ENCODE assay signal across 17 cellular contexts in genomic region chr9:117245225-117245624, GRCh38.
"Had no signal": no experiment of that assay in that cellular context is flagged by ENCODE, and none has a peak within 500 bp of the region (broad histone marks: within the 10 kb centered on the region; RNA-seq: fewer than 3 reads in every experiment).

No MANE protein-coding gene starts in this region.

- DNase-seq: activated B cell treated with CpG ODN at 0.5 μM for 24 hours; activated CD4-positive, alpha-beta T cell treated with anti-CD3 and anti-CD28 coated beads for 36 hours; activated CD4-positive, alpha-beta T cell treated with anti-CD3 and anti-CD28 coated beads, Interleukin-2, amount 50 U/mL, for 48 hours; activated CD8-positive, alpha-beta memory T cell treated with anti-CD3 and anti-CD28 coated beads, Interleukin-2, amount 50 U/mL, for 48 hours; activated naive CD4-positive, alpha-beta T cell treated with anti-CD3 and anti-CD28 coated beads for 36 hours; activated naive CD8-positive, alpha-beta T cell treated with anti-CD3 and anti-CD28 coated beads, Interleukin-2, amount 10 ng/mL, durations not matched to agents 7 days and 5 days; activated T-cell treated with anti-CD3 and anti-CD28 coated beads, Interleukin-2, amount 50 U/mL, for 48 hours; amniotic stem cell; foreskin fibroblast; kidney; naive thymus-derived CD4-positive, alpha-beta T cell; sigmoid colon; stimulated activated CD4-positive, alpha-beta T cell treated with anti-CD3 and anti-CD28 coated beads, Interleukin-15, amount 100 ng/mL, for 24 hours; stomach had no signal

- H3K4me3 Mint-ChIP-seq: activated B cell treated with CpG ODN at 0.5 μM for 24 hours; activated CD4-positive, alpha-beta T cell treated with anti-CD3 and anti-CD28 coated beads for 36 hours; activated naive CD4-positive, alpha-beta T cell treated with anti-CD3 and anti-CD28 coated beads for 36 hours; activated naive CD8-positive, alpha-beta T cell treated with anti-CD3 and anti-CD28 coated beads, Interleukin-2, amount 10 ng/mL, durations not matched to agents 7 days and 5 days; naive thymus-derived CD4-positive, alpha-beta T cell; neural crest cell; stimulated activated memory B cell treated with anti-CD40 and anti-IgM and Interleukin-4, amounts not matched to agents 10 μg/mL and 1 μg/mL and 100 μg/mL, for 72 hours had no signal

- H3K27me3 Mint-ChIP-seq: activated CD4-positive, alpha-beta T cell treated with anti-CD3 and anti-CD28 coated beads for 36 hours; activated naive CD8-positive, alpha-beta T cell treated with anti-CD3 and anti-CD28 coated beads, Interleukin-2, amount 10 ng/mL, durations not matched to agents 7 days and 5 days; stimulated activated memory B cell treated with anti-CD40 and anti-IgM and Interleukin-4, amounts not matched to agents 10 μg/mL and 1 μg/mL and 100 μg/mL, for 72 hours had no signal

- H3K4me1 Mint-ChIP-seq: activated B cell treated with CpG ODN at 0.5 μM for 24 hours; activated naive CD8-positive, alpha-beta T cell treated with anti-CD3 and anti-CD28 coated beads, Interleukin-2, amount 10 ng/mL, durations not matched to agents 7 days and 5 days; naive thymus-derived CD4-positive, alpha-beta T cell; neural crest cell; stimulated activated memory B cell treated with anti-CD40 and anti-IgM and Interleukin-4, amounts not matched to agents 10 μg/mL and 1 μg/mL and 100 μg/mL, for 72 hours had no signal

- H3K9me3 Mint-ChIP-seq: activated B cell treated with CpG ODN at 0.5 μM for 24 hours; activated naive CD4-positive, alpha-beta T cell treated with anti-CD3 and anti-CD28 coated beads for 36 hours; activated naive CD8-positive, alpha-beta T cell treated with anti-CD3 and anti-CD28 coated beads, Interleukin-2, amount 10 ng/mL, durations not matched to agents 7 days and 5 days; neural crest cell had no signal

- ATAC-seq: activated CD4-positive, alpha-beta T cell treated with anti-CD3 and anti-CD28 coated beads for 36 hours; left lobe of liver; naive thymus-derived CD4-positive, alpha-beta T cell; stimulated activated memory B cell treated with anti-CD40 and anti-IgM and Interleukin-4, amounts not matched to agents 10 μg/mL and 1 μg/mL and 100 μg/mL, for 72 hours had no signal

- H3K27ac Mint-ChIP-seq: activated B cell treated with CpG ODN at 0.5 μM for 24 hours; activated CD4-positive, alpha-beta T cell treated with anti-CD3 and anti-CD28 coated beads for 36 hours; activated naive CD4-positive, alpha-beta T cell treated with anti-CD3 and anti-CD28 coated beads for 36 hours; activated naive CD8-positive, alpha-beta T cell treated with anti-CD3 and anti-CD28 coated beads, Interleukin-2, amount 10 ng/mL, durations not matched to agents 7 days and 5 days; naive thymus-derived CD4-positive, alpha-beta T cell; stimulated activated memory B cell treated with anti-CD40 and anti-IgM and Interleukin-4, amounts not matched to agents 10 μg/mL and 1 μg/mL and 100 μg/mL, for 72 hours had no signal

- H3K36me3 Mint-ChIP-seq: activated naive CD8-positive, alpha-beta T cell treated with anti-CD3 and anti-CD28 coated beads, Interleukin-2, amount 10 ng/mL, durations not matched to agents 7 days and 5 days; stimulated activated memory B cell treated with anti-CD40 and anti-IgM and Interleukin-4, amounts not matched to agents 10 μg/mL and 1 μg/mL and 100 μg/mL, for 72 hours had no signal
